11 cellular contexts compared by ENCODE assay signal in the genomic region with DNA sequence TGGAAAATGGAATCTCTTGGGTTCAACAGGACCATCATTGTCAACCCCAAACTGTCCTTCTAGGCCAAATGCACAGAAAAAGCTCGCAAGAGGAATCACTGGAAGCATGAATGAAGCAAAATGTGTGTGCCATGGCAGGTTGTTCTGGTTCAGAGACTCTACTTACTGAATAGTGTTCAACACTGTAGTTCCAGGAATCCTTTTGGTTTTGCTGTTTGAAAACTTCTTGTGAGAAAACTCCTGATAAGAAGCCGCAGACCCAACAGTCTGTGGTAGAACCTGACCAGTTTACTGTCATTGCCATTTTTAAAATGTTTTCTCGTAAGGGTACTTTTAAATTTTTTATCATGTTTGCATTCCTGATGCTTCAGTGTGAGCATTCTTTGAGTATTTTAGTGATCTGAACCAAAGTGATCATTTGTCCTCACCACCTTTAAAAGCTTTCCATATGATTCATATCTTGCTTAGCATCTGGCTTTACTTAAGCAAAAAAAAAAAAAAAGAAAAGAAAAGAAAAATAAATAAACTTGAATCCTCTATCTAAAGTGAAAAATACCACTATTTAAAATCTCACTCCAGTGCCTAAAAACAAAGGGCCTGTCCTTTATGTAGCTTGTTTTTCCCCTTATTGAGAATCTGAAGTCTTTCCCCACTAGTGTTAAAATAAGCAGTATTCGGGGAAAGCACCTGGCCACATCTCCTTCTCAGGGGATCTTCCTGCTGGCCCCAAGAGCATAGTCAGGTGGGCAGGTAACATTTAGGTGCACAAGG.
A peak's percentile ranks its signal among the peaks of the same experiment; 100 is the strongest.
DNase-seq lines count a peak whose midpoint lies in the region; ATAC-seq, FAIRE-seq and TF ChIP-seq lines count a peak whose summit lies in the region.
"Had no signal": no experiment of that assay in that cellular context is flagged by ENCODE, and none has a peak within 500 bp of the region (broad histone marks: within the 10 kb centered on the region; RNA-seq: fewer than 3 reads in every experiment).

No MANE protein-coding gene starts in this region.

- peak; percentile 71 for FAIRE-seq in endometrium (lab: Jason Lieb, UNC)

- H3K36me3 ChIP-seq in right atrium auricular region, result no peaks in the 10 kb centered on the region

- no peak overlapping the region for H3K4me3 ChIP-seq in right atrium auricular region

- no peaks in the 10 kb centered on the region for H3K9me3 ChIP-seq in right atrium auricular region

- H3K4me1 ChIP-seq in right atrium auricular region, result peaks cover 0 to 5% of the 10 kb centered on the region in 2 donors

- ATAC-seq in GM21423 (IDR thresholded peaks at IDR 0.05; ENCODE audit: unreplicated experiment), result peak; percentile 76
- peak; percentile 63 for ATAC-seq in HG03342 (IDR thresholded peaks at IDR 0.05; ENCODE audit: unreplicated experiment)

- TF ChIP-seq CTCF in right atrium auricular region (IDR thresholded peaks at IDR 0.05), result no peak

- DNase-seq in GM03348 (ENCODE audit: low spot score), result peak; percentile 82
- no peak for DNase-seq in activated T-cell treated with anti-CD3 and anti-CD28 coated beads, Interleukin-2, amount 50 U/mL, for 1 hour
- DNase-seq in cerebellum (ENCODE audit: low spot score), result no peak
- DNase-seq in inferior parietal cortex (ENCODE audit: extremely low spot score), result no peak
- no peak for DNase-seq in right atrium auricular region (ENCODE audit: low spot score)
- DNase-seq: activated CD8-positive, alpha-beta memory T cell treated with anti-CD3 and anti-CD28 coated beads, Interleukin-2, amount 50 U/mL, for 4 hours; COR-L47; left ventricle myocardium superior had no signal

- H3K27me3 ChIP-seq in right atrium auricular region, result no peaks in the 10 kb centered on the region

- no peak overlapping the region for H3K27ac ChIP-seq in right atrium auricular region
